ENCODE assay signal across 18 cellular contexts in the genomic region with DNA sequence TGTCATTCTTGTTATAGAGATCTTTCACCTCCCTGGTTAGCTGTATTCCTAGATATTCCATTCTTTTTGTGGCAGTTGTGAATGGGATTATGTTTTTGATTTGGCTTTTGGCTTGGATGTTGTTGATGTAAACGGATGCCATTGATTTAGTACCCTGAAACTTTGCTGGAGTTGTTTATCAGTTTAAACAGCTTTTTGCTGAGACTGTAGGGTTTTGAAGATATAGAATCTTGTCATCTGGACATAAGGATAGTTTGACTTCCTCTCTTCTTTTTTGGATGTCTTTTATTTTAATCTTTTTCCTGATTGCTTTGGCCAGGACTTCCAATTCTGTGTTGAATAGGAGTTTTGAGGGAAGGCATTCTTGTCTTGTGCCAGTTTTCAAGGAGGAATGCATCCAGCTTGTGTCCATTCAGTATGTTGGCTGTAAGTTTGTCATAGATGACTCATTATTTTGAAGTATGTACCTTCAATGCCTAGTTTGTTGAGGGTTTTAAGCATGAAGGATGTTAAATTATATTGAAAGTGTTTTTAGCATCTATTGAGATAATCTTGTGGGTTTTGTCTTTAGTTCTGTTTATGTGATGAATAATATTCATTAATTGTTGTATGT. TPM values are rescaled to one million over a fixed set of nuclear protein-coding genes. Genes with fewer than 3 reads are reported as not detected.
DNase-seq lines count a peak whose midpoint lies in the region; ATAC-seq and TF ChIP-seq lines count a peak whose summit lies in the region.
"Had no signal": no experiment of that assay in that cellular context is flagged by ENCODE, and none has a peak within 500 bp of the region (broad histone marks: within the 10 kb centered on the region; RNA-seq: fewer than 3 reads in every experiment).

No MANE protein-coding gene starts in this region.

- intact Hi-C loops in testis (cut with DNase I; ENCODE audit: low total_unique reads) = no loop called here

- H3K9me3 Mint-ChIP-seq in endothelial cell (ENCODE audit: unreplicated experiment) = no peaks in the 10 kb centered on the region
- peaks cover 19% of the 10 kb centered on the region for H3K9me3 Mint-ChIP-seq in activated CD8-positive, alpha-beta memory T cell treated with anti-CD3 and anti-CD28 coated beads, Interleukin-2, amount 10 ng/mL, durations not matched to agents 7 days and 5 days (ENCODE audit: low read depth)

- H3K4me1 ChIP-seq in foreskin keratinocyte = peaks cover 5% of the 10 kb centered on the region
- H3K4me1 ChIP-seq in testis = no peaks in the 10 kb centered on the region
- H3K4me1 ChIP-seq: BE2C, suprapubic skin had no signal

- no peaks in the 10 kb centered on the region for H3K4me1 Mint-ChIP-seq in endothelial cell (ENCODE audit: unreplicated experiment)
- H3K4me1 Mint-ChIP-seq in activated CD8-positive, alpha-beta memory T cell treated with anti-CD3 and anti-CD28 coated beads, Interleukin-2, amount 10 ng/mL, durations not matched to agents 7 days and 5 days = no peaks in the 10 kb centered on the region

- H3K27me3 ChIP-seq in foreskin keratinocyte (no peaks in the 10 kb centered on the region), testis (no peaks in the 10 kb centered on the region)
- H3K27me3 ChIP-seq: BE2C, suprapubic skin had no signal

- CTCF ChIA-PET in RWPE1 (lab: Yijun Ruan, JAX) = no interaction called here
- CTCF ChIA-PET in activated CD8-positive, alpha-beta memory T cell treated with anti-CD3 and anti-CD28 coated beads, Interleukin-2, amount 10 ng/mL, durations not matched to agents 7 days and 5 days (lab: Charles Lee) = interaction anchor here (0.6 kb wide), 1 partner anchor 165 kb away, joined by 3 read pairs; no protein-coding TSS in a partner anchor

- H3K4me3 ChIP-seq in cardiac fibroblast (replicated peaks in 1 of 2; ENCODE audit: low read depth in 2 of 2, low read length in 2 of 2) (no peak overlapping the region), testis (no peak overlapping the region)
- H3K4me3 ChIP-seq: coronary artery, suprapubic skin had no signal

- no peaks in the 10 kb centered on the region for H3K9me3 ChIP-seq in testis
- H3K9me3 ChIP-seq: BE2C, suprapubic skin had no signal

- TF ChIP-seq CTCF in cardiac fibroblast (IDR thresholded peaks at IDR 0.05; ENCODE audit: low read depth, low read length) = no peak
- no peak for TF ChIP-seq CTCF in foreskin keratinocyte (conservative IDR thresholded peaks at IDR 0.05)
- TF ChIP-seq CTCF in endothelial cell (IDR thresholded peaks at IDR 0.05; ENCODE audit: unreplicated experiment) = no peak
- no peak for TF ChIP-seq CTCF in RWPE1 (conservative IDR thresholded peaks at IDR 0.05; ENCODE audit: low read depth)
- TF ChIP-seq CTCF in testis (IDR thresholded peaks at IDR 0.05) = no peak

- ATAC-seq in foreskin keratinocyte = peak; percentile 41
- no peak for ATAC-seq in activated CD8-positive, alpha-beta memory T cell treated with anti-CD3 and anti-CD28 coated beads, Interleukin-2, amount 10 ng/mL, durations not matched to agents 7 days and 5 days
- ATAC-seq: activated naive CD8-positive, alpha-beta T cell treated with anti-CD3 and anti-CD28 coated beads, Interleukin-2, amount 50 U/mL, for 24 hours; right cardiac atrium had no signal

- no peak overlapping the region for H3K27ac ChIP-seq in foreskin keratinocyte
- no peak overlapping the region for H3K27ac ChIP-seq in RWPE1
- no peak overlapping the region for H3K27ac ChIP-seq in testis
- H3K27ac ChIP-seq: coronary artery, suprapubic skin had no signal

- peaks cover 18% of the 10 kb centered on the region for H3K36me3 Mint-ChIP-seq in endothelial cell (ENCODE audit: low read depth, unreplicated experiment)
- H3K36me3 Mint-ChIP-seq in activated CD8-positive, alpha-beta memory T cell treated with anti-CD3 and anti-CD28 coated beads, Interleukin-2, amount 10 ng/mL, durations not matched to agents 7 days and 5 days = peaks cover 80% of the 10 kb centered on the region

- 83 to 87% methylated on average over 1 of the region's 1 CpG for WGBS in testis, 2 donors

- POLR2A ChIA-PET in RWPE1 (lab: Yijun Ruan, JAX; ENCODE audit: low non-redundant PET) = no interaction called here

- no peaks in the 10 kb centered on the region for H3K36me3 ChIP-seq in testis (ENCODE audit: low read depth, missing control alignments)

- DNase-seq in EH (ENCODE audit: low read depth) (peak; percentile 62), M059J (ENCODE audit: low read depth) (peak; percentile 29), cardiac fibroblast (ENCODE audit: low read depth in 2 of 2) (peak; percentile 65 to 67), foreskin keratinocyte (peak; percentile 19 to 49), endothelial cell (ENCODE audit: low spot score) (no peak), RWPE1 (ENCODE audit: low spot score) (no peak), testis (no peak)
- DNase-seq in activated CD8-positive, alpha-beta memory T cell treated with anti-CD3 and anti-CD28 coated beads, Interleukin-2, amount 10 ng/mL, durations not matched to agents 7 days and 5 days = no peak
- DNase-seq: activated CD4-positive, alpha-beta T cell treated with anti-CD3 and anti-CD28 coated beads for 4 hours; activated naive CD8-positive, alpha-beta T cell treated with anti-CD3 and anti-CD28 coated beads, Interleukin-2, amount 50 U/mL, for 24 hours; activated T-cell treated with anti-CD3 and anti-CD28 coated beads, Interleukin-2, amount 50 U/mL, for 1 hour; BE2C; KBM-7; NCI-H1105; right cardiac atrium; T-helper 2 cell had no signal

- no peak for TF ChIP-seq POLR2A in testis (IDR thresholded peaks at IDR 0.05)

- no peak overlapping the region for H3K27ac Mint-ChIP-seq in endothelial cell (ENCODE audit: unreplicated experiment)
- H3K27ac Mint-ChIP-seq in activated CD8-positive, alpha-beta memory T cell treated with anti-CD3 and anti-CD28 coated beads, Interleukin-2, amount 10 ng/mL, durations not matched to agents 7 days and 5 days = no peak overlapping the region
- H3K27ac Mint-ChIP-seq: activated naive CD8-positive, alpha-beta T cell treated with anti-CD3 and anti-CD28 coated beads, Interleukin-2, amount 50 U/mL, for 24 hours had no signal

- peaks cover 1% of the 10 kb centered on the region for H3K27me3 Mint-ChIP-seq in endothelial cell (ENCODE audit: unreplicated experiment)
- no peaks in the 10 kb centered on the region for H3K27me3 Mint-ChIP-seq in activated CD8-positive, alpha-beta memory T cell treated with anti-CD3 and anti-CD28 coated beads, Interleukin-2, amount 10 ng/mL, durations not matched to agents 7 days and 5 days
- H3K27me3 Mint-ChIP-seq: activated naive CD8-positive, alpha-beta T cell treated with anti-CD3 and anti-CD28 coated beads, Interleukin-2, amount 50 U/mL, for 24 hours had no signal

- no peak overlapping the region for H3K4me3 Mint-ChIP-seq in endothelial cell (ENCODE audit: unreplicated experiment)
- no peak overlapping the region for H3K4me3 Mint-ChIP-seq in activated CD8-positive, alpha-beta memory T cell treated with anti-CD3 and anti-CD28 coated beads, Interleukin-2, amount 10 ng/mL, durations not matched to agents 7 days and 5 days
- H3K4me3 Mint-ChIP-seq: activated naive CD8-positive, alpha-beta T cell treated with anti-CD3 and anti-CD28 coated beads, Interleukin-2, amount 50 U/mL, for 24 hours had no signal

RNA-seq across cellular contexts. Expression of a gene that starts 16.8 kb away (rescaled TPM):
- 5.6 and 7.2 TPM in 2 replicates for total RNA-seq in M059J (2014; rRNA removed; shearing (Covaris generic))
- total RNA-seq in foreskin keratinocyte (6.9 and 10.3 TPM in 2 replicates), endothelial cell (ENCODE audit: unreplicated experiment) (20.1 TPM), testis (10 to 100 TPM; 49.4 to 50.0 TPM)
- polyA plus RNA-seq in foreskin keratinocyte (3.6 and 4.0 TPM in 2 replicates), testis (ENCODE audit: insufficient read depth, low read depth, low replicate concordance) (12.8 TPM)
- total RNA-seq in activated CD8-positive, alpha-beta memory T cell treated with anti-CD3 and anti-CD28 coated beads, Interleukin-2, amount 10 ng/mL, durations not matched to agents 7 days and 5 days = 10 to 100 TPM; 19.2 to 22.4 TPM

Comparison
In these comparisons a context has a peak if more than half of its experiments do, and no peak if none do; other contexts are left out.
1. DNase-seq: peak in EH (single experiment), M059J (single experiment), cardiac fibroblast (2 of 2) and foreskin keratinocyte (2 of 2); none in endothelial cell (single experiment), RWPE1 (single experiment), activated CD8-positive, alpha-beta memory T cell treated with anti-CD3 and anti-CD28 coated beads, Interleukin-2, amount 10 ng/mL, durations not matched to agents 7 days and 5 days (single experiment) and testis (single experiment).